ENCODE assay signal across 8 cellular contexts in the genomic region with DNA sequence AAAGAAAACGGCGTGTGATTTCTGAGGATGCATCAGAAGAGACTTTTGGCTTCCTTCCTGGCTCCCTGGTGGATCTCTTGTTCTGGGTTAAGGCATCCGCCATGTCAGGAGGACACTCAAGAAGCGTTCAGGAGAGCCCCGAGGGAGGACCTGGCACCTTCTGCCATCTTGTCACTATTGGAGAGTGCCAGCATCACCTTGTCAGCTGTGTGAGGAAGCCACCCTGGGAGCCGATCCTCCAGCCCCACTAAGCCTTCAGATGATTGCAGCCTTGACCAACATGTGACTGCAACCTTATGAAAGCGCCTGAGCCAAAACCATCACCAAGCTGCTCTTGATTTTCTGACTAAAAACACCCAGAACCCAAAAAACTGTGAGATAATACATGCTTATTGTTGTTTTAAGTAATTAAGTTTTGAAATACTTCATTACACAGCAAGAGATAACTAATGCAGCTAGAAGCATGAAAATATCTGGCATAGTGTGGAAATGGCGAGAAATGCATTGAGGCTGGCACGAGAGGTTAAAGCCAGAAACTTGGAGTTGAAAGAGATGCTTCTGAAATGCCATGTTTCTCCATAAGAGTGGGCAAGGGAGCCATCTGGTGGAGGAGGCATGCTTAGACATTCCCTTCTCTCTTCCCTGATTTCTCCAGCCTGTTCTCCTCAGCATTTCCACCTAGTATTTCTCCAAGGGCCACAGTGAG. TPM values are rescaled to one million over a fixed set of nuclear protein-coding genes. Genes with fewer than 3 reads are reported as not detected.
DNase-seq lines count a peak whose midpoint lies in the region; ATAC-seq and TF ChIP-seq lines count a peak whose summit lies in the region.

No MANE protein-coding gene starts in this region.

- no peak overlapping the region for H2AFZ ChIP-seq in PC-3 (ENCODE audit: low read length)

- peaks cover 7% of the 10 kb centered on the region for H3K27me3 Mint-ChIP-seq in activated T-cell treated with anti-CD3 and anti-CD28 coated beads, Interleukin-2, amount 50 U/mL, for 72 hours (ENCODE audit: low read depth)
- no peaks in the 10 kb centered on the region for H3K27me3 Mint-ChIP-seq in osteocyte (ENCODE audit: unreplicated experiment)

- intact Hi-C loops in PC-3 (cut with micrococcal nuclease): loop anchor here (1.0 to 2.0 kb wide), 3 partner anchors 22 to 55 kb away; no protein-coding TSS in a partner anchor

- CTCF ChIA-PET in PC-3 (lab: Charles Lee): interaction anchor here (0.6 to 0.7 kb wide), 2 partner anchors 18 to 607 kb away, joined by 3 to 4 read pairs; partner anchors contain the start of gene MARVELD1

- ATAC-seq in PC-3 (peak; percentile 75), foreskin keratinocyte (peak; percentile 71), HG03571 (IDR thresholded peaks at IDR 0.05; ENCODE audit: unreplicated experiment) (no peak), GM18511 (IDR thresholded peaks at IDR 0.05; ENCODE audit: unreplicated experiment) (no peak)
- peak; percentile 43 to 47 for ATAC-seq in activated T-cell treated with anti-CD3 and anti-CD28 coated beads, Interleukin-2, amount 50 U/mL, for 72 hours (replicated peaks in 1 of 2)

- no peak overlapping the region for H3K27ac Mint-ChIP-seq in activated T-cell treated with anti-CD3 and anti-CD28 coated beads, Interleukin-2, amount 50 U/mL, for 72 hours
- H3K27ac Mint-ChIP-seq in osteocyte (ENCODE audit: unreplicated experiment): no peak overlapping the region

- no peaks in the 10 kb centered on the region for H3F3A ChIP-seq in PC-3 (ENCODE audit: low read length, unreplicated experiment)

- H3K4me1 ChIP-seq in PC-3 (ENCODE audit: insufficient read depth, low read length) (peaks cover 6% of the 10 kb centered on the region), foreskin keratinocyte (peaks cover 4% of the 10 kb centered on the region)

- H3K9me2 ChIP-seq in PC-3 (replicated peaks; ENCODE audit: low read length): no peaks in the 10 kb centered on the region

- H3K4me2 ChIP-seq in PC-3 (ENCODE audit: low read length): no peak overlapping the region

- H3K9me3 Mint-ChIP-seq in activated T-cell treated with anti-CD3 and anti-CD28 coated beads, Interleukin-2, amount 50 U/mL, for 72 hours: peaks cover 0 to 8% of the 10 kb centered on the region in 2 donors
- no peaks in the 10 kb centered on the region for H3K9me3 Mint-ChIP-seq in osteocyte (ENCODE audit: unreplicated experiment)

- no peak overlapping the region for H3K4me3 ChIP-seq in PC-3 (ENCODE audit: low read length)

- POLR2A ChIA-PET in PC-3 (lab: Charles Lee; ENCODE audit: unreplicated experiment): no interaction called here

- no peak overlapping the region for H3K4me3 Mint-ChIP-seq in activated T-cell treated with anti-CD3 and anti-CD28 coated beads, Interleukin-2, amount 50 U/mL, for 72 hours
- no peak overlapping the region for H3K4me3 Mint-ChIP-seq in osteocyte (ENCODE audit: unreplicated experiment)

- peaks cover 0 to 1% of the 10 kb centered on the region in 2 donors for H3K36me3 Mint-ChIP-seq in activated T-cell treated with anti-CD3 and anti-CD28 coated beads, Interleukin-2, amount 50 U/mL, for 72 hours (ENCODE audit: insufficient read depth in 2 of 2)
- no peaks in the 10 kb centered on the region for H3K36me3 Mint-ChIP-seq in osteocyte (ENCODE audit: unreplicated experiment)

- H3K27ac ChIP-seq in PC-3 (ENCODE audit: low read length) (no peak overlapping the region), foreskin keratinocyte (no peak overlapping the region)

- BruUV-seq in PC-3 (replicated peaks; lab: Mats Ljungman, UMichigan): no TSS peak

- H3K9me3 ChIP-seq in PC-3 (ENCODE audit: low read length): no peaks in the 10 kb centered on the region

- H3K79me2 ChIP-seq in PC-3 (ENCODE audit: low read length): no peaks in the 10 kb centered on the region

- H3K27me3 ChIP-seq in PC-3 (ENCODE audit: low read length): no peaks in the 10 kb centered on the region
- H3K27me3 ChIP-seq in foreskin keratinocyte: no peaks in the 10 kb centered on the region

- no peaks in the 10 kb centered on the region for H3K36me3 ChIP-seq in PC-3 (ENCODE audit: low read depth, low read length)

- TF ChIP-seq CTCF in PC-3 (conservative IDR thresholded peaks at IDR 0.05; ENCODE audit: low read depth, low read length): peak; percentile 82
- TF ChIP-seq CTCF in foreskin keratinocyte (conservative IDR thresholded peaks at IDR 0.05): peak; percentile 94
- TF ChIP-seq CTCF in osteocyte (IDR thresholded peaks at IDR 0.05): peak; percentile 91

- peak; percentile 59 for DNase-seq in D341Med (ENCODE audit: low spot score)
- peak; percentile 54 for DNase-seq in HuH-7 (ENCODE audit: low spot score)
- DNase-seq in PC-3: peak; percentile 74
- DNase-seq in activated T-cell treated with anti-CD3 and anti-CD28 coated beads, Interleukin-2, amount 50 U/mL, for 72 hours: peak; percentile 50 to 61
- peak in 1 of 2 donors; percentile 55 for DNase-seq in foreskin keratinocyte
- DNase-seq in osteocyte (ENCODE audit: extremely low spot score, unreplicated experiment): no peak

- no peaks in the 10 kb centered on the region for H4K20me1 ChIP-seq in PC-3 (ENCODE audit: low read length)

- no peak overlapping the region for H3K9ac ChIP-seq in PC-3 (ENCODE audit: low read length)

- H3K4me1 Mint-ChIP-seq in activated T-cell treated with anti-CD3 and anti-CD28 coated beads, Interleukin-2, amount 50 U/mL, for 72 hours (ENCODE audit: low read depth): peaks cover 22% of the 10 kb centered on the region
- H3K4me1 Mint-ChIP-seq in osteocyte (ENCODE audit: unreplicated experiment): peaks cover 4% of the 10 kb centered on the region

RNA-seq across cellular contexts. Expression of gene ZFYVE27, which starts 5.4 kb away (rescaled TPM):
- total RNA-seq in PC-3 (2014; rRNA removed) (13.1 and 15.0 TPM in 2 replicates), foreskin keratinocyte (15.3 and 18.3 TPM in 2 replicates), osteocyte (22.5 and 27.0 TPM in 2 replicates)
- total RNA-seq in activated T-cell treated with anti-CD3 and anti-CD28 coated beads, Interleukin-2, amount 50 U/mL, for 72 hours: 10 to 100 TPM; 33.7 to 40.0 TPM
- 14.1 and 14.2 TPM in 2 replicates for polyA plus RNA-seq in foreskin keratinocyte

RNA-seq across cellular contexts. Expression of gene MARVELD1, which starts 18.0 kb away (rescaled TPM):
- total RNA-seq in PC-3 (2014; rRNA removed) (17.6 and 25.5 TPM in 2 replicates), foreskin keratinocyte (52.9 and 58.6 TPM in 2 replicates), osteocyte (107 and 111 TPM in 2 replicates)
- total RNA-seq in activated T-cell treated with anti-CD3 and anti-CD28 coated beads, Interleukin-2, amount 50 U/mL, for 72 hours: 1 to 10 TPM; 1.5 to 1.9 TPM
- 47.6 and 53.0 TPM in 2 replicates for polyA plus RNA-seq in foreskin keratinocyte

RNA-seq across cellular contexts. Expression of gene SFRP5, which starts 40.3 kb away (rescaled TPM):
- total RNA-seq in PC-3 (2014; rRNA removed) (not detected in 2 replicates), foreskin keratinocyte (not detected in 2 replicates), osteocyte (not detected in 2 replicates)
- not detected for total RNA-seq in activated T-cell treated with anti-CD3 and anti-CD28 coated beads, Interleukin-2, amount 50 U/mL, for 72 hours
- 0.02 TPM in 1 of 2 replicates, not detected in the other for polyA plus RNA-seq in foreskin keratinocyte

RNA-seq across cellular contexts. Expression of gene AVPI1, which starts 44.5 kb away (rescaled TPM):
- total RNA-seq in PC-3 (2014; rRNA removed) (40.7 and 44.5 TPM in 2 replicates), foreskin keratinocyte (19.7 and 22.7 TPM in 2 replicates), osteocyte (4.5 and 5.7 TPM in 2 replicates)
- total RNA-seq in activated T-cell treated with anti-CD3 and anti-CD28 coated beads, Interleukin-2, amount 50 U/mL, for 72 hours: 1 to 10 TPM; 1.8 to 5.3 TPM
- polyA plus RNA-seq in foreskin keratinocyte: 20.4 and 24.0 TPM in 2 replicates

Comparison
In these comparisons a context has a peak if more than half of its experiments do, and no peak if none do; other contexts are left out.
1. ATAC-seq: peak in PC-3 (single experiment), activated T-cell treated with anti-CD3 and anti-CD28 coated beads, Interleukin-2, amount 50 U/mL, for 72 hours (2 of 2) and foreskin keratinocyte (single experiment); none in HG03571 (single experiment) and GM18511 (single experiment).
2. Peak in every context shown above with its lines, with median percentiles within 50 percentile points of each other: CTCF ChIP-seq.